16 cellular contexts compared by ENCODE assay signal in the genomic region with DNA sequence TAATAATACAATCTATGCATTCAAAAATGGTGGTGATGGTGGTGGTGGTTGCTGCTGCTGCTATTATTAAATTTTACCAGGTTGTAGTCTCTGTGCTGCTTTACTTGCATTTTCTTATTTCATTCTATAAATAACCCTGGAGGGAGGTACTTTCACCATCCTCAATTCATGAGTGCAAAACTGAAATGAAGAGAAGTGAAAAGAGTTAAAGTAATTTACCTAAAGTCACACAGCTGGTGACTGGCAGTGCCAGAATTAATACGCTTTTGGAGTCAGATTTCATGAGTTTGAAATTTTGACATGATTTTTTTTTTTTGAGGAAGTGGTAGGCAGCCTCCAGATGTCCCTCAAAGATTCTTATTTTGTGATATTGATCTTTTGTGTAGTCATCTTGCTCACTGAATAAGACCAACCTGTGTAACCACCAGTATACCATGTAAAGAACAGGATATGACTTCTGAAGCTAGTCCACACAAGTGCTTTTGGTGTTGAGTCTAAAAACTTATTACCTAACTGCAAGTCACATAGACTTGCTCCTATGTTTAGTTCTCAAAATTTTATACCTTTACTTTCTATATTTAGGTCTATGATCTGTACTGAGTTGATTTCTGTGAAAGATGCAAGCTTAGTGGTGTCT.
DNase-seq lines count a peak whose midpoint lies in the region; ATAC-seq and TF ChIP-seq lines count a peak whose summit lies in the region.
"Had no signal": no experiment of that assay in that cellular context is flagged by ENCODE, and none has a peak within 500 bp of the region (broad histone marks: within the 10 kb centered on the region; RNA-seq: fewer than 3 reads in every experiment).

No MANE protein-coding gene starts in this region.

- H3K4me1 ChIP-seq in heart right ventricle, result no peaks in the 10 kb centered on the region

- DNase-seq in GM12865 (ENCODE audit: low read depth) (peak; percentile 68), OCI-M2 (lab: John Stamatoyannopoulos, UW; ENCODE audit: unreplicated experiment) (no peak), osteocyte (ENCODE audit: extremely low spot score, unreplicated experiment) (no peak), heart right ventricle (no peak)
- DNase-seq: activated T-cell treated with anti-CD3 and anti-CD28 coated beads, Interleukin-2, amount 50 U/mL, for 4 hours; amniotic stem cell; NCI-H1048; NCI-H524; stimulated activated CD4-positive, alpha-beta T cell treated with anti-CD3 and anti-CD28 coated beads, Interleukin-12 subunit alpha, Interleukin-12 subunit beta, amount 100 ng/mL, for 4 hours had no signal

- H3K27me3 Mint-ChIP-seq in osteocyte (ENCODE audit: unreplicated experiment), result no peaks in the 10 kb centered on the region
- H3K27me3 Mint-ChIP-seq: type B pancreatic cell had no signal

- H3K27ac ChIP-seq in heart right ventricle, result no peak overlapping the region
- H3K27ac ChIP-seq: neutrophil had no signal

- no peaks in the 10 kb centered on the region for H3K9me3 Mint-ChIP-seq in osteocyte (ENCODE audit: unreplicated experiment)
- H3K9me3 Mint-ChIP-seq: type B pancreatic cell had no signal

- no peaks in the 10 kb centered on the region for H3K36me3 ChIP-seq in heart right ventricle
- H3K36me3 ChIP-seq: neutrophil had no signal

- no peak overlapping the region for H3K27ac Mint-ChIP-seq in osteocyte (ENCODE audit: unreplicated experiment)
- H3K27ac Mint-ChIP-seq: type B pancreatic cell had no signal

- peaks cover 6% of the 10 kb centered on the region for H3K4me1 Mint-ChIP-seq in osteocyte (ENCODE audit: unreplicated experiment)

- no peaks in the 10 kb centered on the region for H3K9me3 ChIP-seq in heart right ventricle
- H3K9me3 ChIP-seq: neutrophil had no signal

- intact Hi-C loops in heart right ventricle (cut with DNase I), result no loop called here

- no peak overlapping the region for H3K4me3 Mint-ChIP-seq in osteocyte (ENCODE audit: unreplicated experiment)
- H3K4me3 Mint-ChIP-seq: activated T-cell treated with anti-CD3 and anti-CD28 coated beads, Interleukin-2, amount 50 U/mL, for 4 hours; type B pancreatic cell had no signal

- TF ChIP-seq CTCF in GM12865 (IDR thresholded peaks at IDR 0.05; ENCODE audit: insufficient read depth, low read depth, low read length, missing control alignments) (no peak), osteocyte (IDR thresholded peaks at IDR 0.05) (no peak), heart right ventricle (IDR thresholded peaks at IDR 0.05) (no peak)

- H3K4me3 ChIP-seq in GM12865 (ENCODE audit: low read depth, low read length) (no peak overlapping the region), heart right ventricle (no peak overlapping the region)

- H3K27me3 ChIP-seq in heart right ventricle, result no peaks in the 10 kb centered on the region
- H3K27me3 ChIP-seq: neutrophil had no signal

- WGBS in heart right ventricle, 2 donors, result 81% methylated on average over 1 of the region's 1 CpG

- no peaks in the 10 kb centered on the region for H3K36me3 Mint-ChIP-seq in osteocyte (ENCODE audit: unreplicated experiment)
- H3K36me3 Mint-ChIP-seq: type B pancreatic cell had no signal

- peak; percentile 77 for ATAC-seq in GM19455 (IDR thresholded peaks at IDR 0.05; ENCODE audit: unreplicated experiment)
- peak; percentile 85 for ATAC-seq in HG02852 (IDR thresholded peaks at IDR 0.05; ENCODE audit: unreplicated experiment)
- peak; percentile 86 for ATAC-seq in HG03460 (IDR thresholded peaks at IDR 0.05; ENCODE audit: unreplicated experiment)
- ATAC-seq in GM19467 (IDR thresholded peaks at IDR 0.05; ENCODE audit: unreplicated experiment), result no peak
- ATAC-seq in heart right ventricle, result no peak
- ATAC-seq: activated T-cell treated with anti-CD3 and anti-CD28 coated beads, Interleukin-2, amount 50 U/mL, for 4 hours; left lobe of liver had no signal

Comparison
In these comparisons a context has a peak if more than half of its experiments do, and no peak if none do; other contexts are left out.
1. ATAC-seq: peak in GM19455 (single experiment), HG02852 (single experiment) and HG03460 (single experiment); none in GM19467 (single experiment) and heart right ventricle (0 of 8).